In the genomic region with DNA sequence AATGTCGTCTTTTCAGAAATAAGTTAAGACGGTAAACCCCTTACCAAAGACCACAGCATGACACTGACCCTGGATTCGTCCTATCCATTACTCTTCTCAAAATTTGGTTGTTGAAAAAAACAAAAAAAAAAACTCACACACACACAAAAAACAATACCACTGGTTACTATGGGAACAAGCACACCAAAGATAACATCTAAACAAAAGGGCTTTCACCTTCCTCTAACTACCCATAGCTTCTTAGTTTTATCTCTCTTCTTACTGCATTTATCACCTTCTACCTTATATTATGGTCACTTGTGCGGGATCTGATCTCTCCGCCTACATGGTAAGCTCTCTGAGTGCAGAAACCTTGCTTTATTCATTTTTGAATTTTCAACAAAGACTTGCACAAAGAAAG, we compare ENCODE assay signal across 19 cellular contexts.
"Had no signal": no experiment of that assay in that cellular context is flagged by ENCODE, and none has a peak within 500 bp of the region (broad histone marks: within the 10 kb centered on the region; RNA-seq: fewer than 3 reads in every experiment).

No MANE protein-coding gene starts in this region.

- H3K27me3 ChIP-seq: left lung, right lobe of liver, testis had no signal

- H3K9ac ChIP-seq: parathyroid adenoma had no signal

- ATAC-seq: activated CD8-positive, alpha-beta memory T cell treated with anti-CD3 and anti-CD28 coated beads, Interleukin-2, amount 10 ng/mL, durations not matched to agents 7 days and 5 days; left lung; right lobe of liver; stimulated activated memory B cell treated with anti-CD40 and anti-IgM and Interleukin-4, amounts not matched to agents 10 μg/mL and 1 μg/mL and 100 μg/mL, for 72 hours had no signal

- H3K4me3 ChIP-seq: left lung, right lobe of liver, testis had no signal

- H3K9me3 Mint-ChIP-seq: activated B cell treated with CpG ODN at 0.5 μM for 24 hours; activated CD4-positive, alpha-beta memory T cell treated with anti-CD3 and anti-CD28 coated beads, Interleukin-2, amount 10 ng/mL, durations not matched to agents 7 days and 5 days; activated naive CD8-positive, alpha-beta T cell treated with anti-CD3 and anti-CD28 coated beads, Interleukin-2, amount 10 ng/mL, durations not matched to agents 7 days and 5 days; activated T-helper 2 cell treated with anti-CD3 and anti-CD28 coated beads, Interferon-gamma antibody, Interleukin-2, Interleukin-4, amounts not matched to agents 10 μg/mL and 5 μg/mL and 100 μg/mL, durations not matched to agents 14 hours and 24 hours and 36 hours; stimulated activated memory B cell treated with anti-CD40 and anti-IgM and Interleukin-4, amounts not matched to agents 10 μg/mL and 1 μg/mL and 100 μg/mL, for 72 hours; type B pancreatic cell had no signal

- DNase-seq: activated B cell treated with CpG ODN at 0.5 μM for 24 hours; activated CD4-positive, alpha-beta memory T cell treated with anti-CD3 and anti-CD28 coated beads, Interleukin-2, amount 10 ng/mL, durations not matched to agents 7 days and 5 days; activated CD4-positive, alpha-beta T cell treated with anti-CD3 and anti-CD28 coated beads for 4 hours; activated CD8-positive, alpha-beta memory T cell treated with anti-CD3 and anti-CD28 coated beads, Interleukin-2, amount 10 ng/mL, durations not matched to agents 7 days and 5 days; activated naive CD4-positive, alpha-beta T cell treated with Interleukin-2 at 50 U/mL for 16 hours; activated naive CD8-positive, alpha-beta T cell treated with anti-CD3 and anti-CD28 coated beads, Interleukin-2, amount 10 ng/mL, durations not matched to agents 7 days and 5 days; activated T-cell treated with anti-CD3 and anti-CD28 coated beads, Interleukin-2, amount 50 U/mL, for 1 hour; amygdala; hypothalamus; kidney; left lung; right lobe of liver; small intestine; stimulated activated CD4-positive, alpha-beta T cell treated with anti-CD3 and anti-CD28 coated beads, Interleukin-4, amount 100 ng/mL, for 1 hour; testis had no signal

- H3K36me3 ChIP-seq: right lobe of liver had no signal

- H3K9me3 ChIP-seq: left lung, right lobe of liver, testis had no signal

- H3K4me1 ChIP-seq: left lung, parathyroid adenoma, right lobe of liver, testis had no signal

- H3K4me3 Mint-ChIP-seq: activated B cell treated with CpG ODN at 0.5 μM for 24 hours; activated CD4-positive, alpha-beta memory T cell treated with anti-CD3 and anti-CD28 coated beads, Interleukin-2, amount 10 ng/mL, durations not matched to agents 7 days and 5 days; activated CD8-positive, alpha-beta memory T cell treated with anti-CD3 and anti-CD28 coated beads, Interleukin-2, amount 10 ng/mL, durations not matched to agents 7 days and 5 days; activated naive CD8-positive, alpha-beta T cell treated with anti-CD3 and anti-CD28 coated beads, Interleukin-2, amount 10 ng/mL, durations not matched to agents 7 days and 5 days; stimulated activated memory B cell treated with anti-CD40 and anti-IgM and Interleukin-4, amounts not matched to agents 10 μg/mL and 1 μg/mL and 100 μg/mL, for 72 hours; type B pancreatic cell had no signal

- H3K27me3 Mint-ChIP-seq: activated B cell treated with CpG ODN at 0.5 μM for 24 hours; activated CD4-positive, alpha-beta memory T cell treated with anti-CD3 and anti-CD28 coated beads, Interleukin-2, amount 10 ng/mL, durations not matched to agents 7 days and 5 days; activated CD8-positive, alpha-beta memory T cell treated with anti-CD3 and anti-CD28 coated beads, Interleukin-2, amount 10 ng/mL, durations not matched to agents 7 days and 5 days; activated naive CD8-positive, alpha-beta T cell treated with anti-CD3 and anti-CD28 coated beads, Interleukin-2, amount 10 ng/mL, durations not matched to agents 7 days and 5 days; stimulated activated memory B cell treated with anti-CD40 and anti-IgM and Interleukin-4, amounts not matched to agents 10 μg/mL and 1 μg/mL and 100 μg/mL, for 72 hours; type B pancreatic cell had no signal

- H3K27ac ChIP-seq: left lung, parathyroid adenoma, right lobe of liver, testis had no signal

- H2AFZ ChIP-seq: parathyroid adenoma had no signal

- H3K4me1 Mint-ChIP-seq: activated B cell treated with CpG ODN at 0.5 μM for 24 hours; activated naive CD8-positive, alpha-beta T cell treated with anti-CD3 and anti-CD28 coated beads, Interleukin-2, amount 10 ng/mL, durations not matched to agents 7 days and 5 days; stimulated activated memory B cell treated with anti-CD40 and anti-IgM and Interleukin-4, amounts not matched to agents 10 μg/mL and 1 μg/mL and 100 μg/mL, for 72 hours had no signal

- H3K27ac Mint-ChIP-seq: activated B cell treated with CpG ODN at 0.5 μM for 24 hours; activated CD4-positive, alpha-beta memory T cell treated with anti-CD3 and anti-CD28 coated beads, Interleukin-2, amount 10 ng/mL, durations not matched to agents 7 days and 5 days; activated CD8-positive, alpha-beta memory T cell treated with anti-CD3 and anti-CD28 coated beads, Interleukin-2, amount 10 ng/mL, durations not matched to agents 7 days and 5 days; activated naive CD8-positive, alpha-beta T cell treated with anti-CD3 and anti-CD28 coated beads, Interleukin-2, amount 10 ng/mL, durations not matched to agents 7 days and 5 days; activated T-helper 2 cell treated with anti-CD3 and anti-CD28 coated beads, Interferon-gamma antibody, Interleukin-2, Interleukin-4, amounts not matched to agents 10 μg/mL and 5 μg/mL and 100 μg/mL, durations not matched to agents 14 hours and 24 hours and 36 hours; stimulated activated memory B cell treated with anti-CD40 and anti-IgM and Interleukin-4, amounts not matched to agents 10 μg/mL and 1 μg/mL and 100 μg/mL, for 72 hours; type B pancreatic cell had no signal
